13 cellular contexts compared by ENCODE assay signal in genomic region chr4:2691952-2692435, GRCh38.
DNase-seq lines count a peak whose midpoint lies in the region; ATAC-seq lines count a peak whose summit lies in the region.
"Had no signal": no experiment of that assay in that cellular context is flagged by ENCODE, and none has a peak within 500 bp of the region (broad histone marks: within the 10 kb centered on the region; RNA-seq: fewer than 3 reads in every experiment).

No MANE protein-coding gene starts in this region.

- no peak overlapping the region for H3K4me3 Mint-ChIP-seq in activated CD4-positive, alpha-beta memory T cell treated with anti-CD3 and anti-CD28 coated beads for 36 hours
- H3K4me3 Mint-ChIP-seq in activated CD4-positive, alpha-beta memory T cell treated with anti-CD3 and anti-CD28 coated beads, Interleukin-2, amount 10 ng/mL, durations not matched to agents 7 days and 5 days = no peak overlapping the region
- peak overlapping the region; percentile 34 to 86 (median 78) for H3K4me3 Mint-ChIP-seq in IgD-negative memory B cell
- peak overlapping the region; percentile 40 for H3K4me3 Mint-ChIP-seq in activated naive CD8-positive, alpha-beta T cell treated with anti-CD3 and anti-CD28 coated beads, Interleukin-2, amount 50 U/mL, for 24 hours

- peaks cover 50% of the 10 kb centered on the region for H3K36me3 Mint-ChIP-seq in activated CD4-positive, alpha-beta memory T cell treated with anti-CD3 and anti-CD28 coated beads for 36 hours
- H3K36me3 Mint-ChIP-seq in activated CD4-positive, alpha-beta memory T cell treated with anti-CD3 and anti-CD28 coated beads, Interleukin-2, amount 10 ng/mL, durations not matched to agents 7 days and 5 days (ENCODE audit: low read depth) = peaks cover 65% of the 10 kb centered on the region
- peaks cover 22% of the 10 kb centered on the region for H3K36me3 Mint-ChIP-seq in IgD-negative memory B cell
- peaks cover 63% of the 10 kb centered on the region for H3K36me3 Mint-ChIP-seq in activated naive CD8-positive, alpha-beta T cell treated with anti-CD3 and anti-CD28 coated beads, Interleukin-2, amount 50 U/mL, for 24 hours (ENCODE audit: low read depth)

- H3K9me3 Mint-ChIP-seq in activated CD4-positive, alpha-beta memory T cell treated with anti-CD3 and anti-CD28 coated beads for 36 hours = no peaks in the 10 kb centered on the region
- no peaks in the 10 kb centered on the region for H3K9me3 Mint-ChIP-seq in activated CD4-positive, alpha-beta memory T cell treated with anti-CD3 and anti-CD28 coated beads, Interleukin-2, amount 10 ng/mL, durations not matched to agents 7 days and 5 days
- no peaks in the 10 kb centered on the region for H3K9me3 Mint-ChIP-seq in IgD-negative memory B cell
- no peaks in the 10 kb centered on the region for H3K9me3 Mint-ChIP-seq in activated naive CD8-positive, alpha-beta T cell treated with anti-CD3 and anti-CD28 coated beads, Interleukin-2, amount 50 U/mL, for 24 hours

- peak; percentile 66 for DNase-seq in activated CD4-positive, alpha-beta memory T cell treated with anti-CD3 and anti-CD28 coated beads for 36 hours
- no peak for DNase-seq in activated CD4-positive, alpha-beta memory T cell treated with anti-CD3 and anti-CD28 coated beads, Interleukin-2, amount 10 ng/mL, durations not matched to agents 7 days and 5 days
- DNase-seq in activated naive CD8-positive, alpha-beta T cell treated with anti-CD3 and anti-CD28 coated beads, Interleukin-2, amount 50 U/mL, for 24 hours = peak; percentile 43
- DNase-seq in stimulated activated CD8-positive, alpha-beta memory T cell treated with anti-CD3 and anti-CD28 coated beads, Interleukin-4, amount 100 ng/mL, for 24 hours (ENCODE audit: low read depth) = peak; percentile 4
- DNase-seq in NCI-H2171 (lab: John Stamatoyannopoulos, UW) (no peak), HPDE6-E6E7 (ENCODE audit: extremely low spot score) (no peak), DMS79 (lab: John Stamatoyannopoulos, UW) (no peak)
- DNase-seq: ACHN; activated CD4-positive, CD25-positive, alpha-beta regulatory T cell treated with anti-CD3 and anti-CD28 coated beads, Interleukin-2, amount 50 U/mL, for 72 hours; heart right ventricle; NCI-H1092 treated with DMSO at 0.1 percent for 48 hours; NCI-H774 had no signal

- H3K27me3 Mint-ChIP-seq in activated CD4-positive, alpha-beta memory T cell treated with anti-CD3 and anti-CD28 coated beads for 36 hours = no peaks in the 10 kb centered on the region
- no peaks in the 10 kb centered on the region for H3K27me3 Mint-ChIP-seq in activated CD4-positive, alpha-beta memory T cell treated with anti-CD3 and anti-CD28 coated beads, Interleukin-2, amount 10 ng/mL, durations not matched to agents 7 days and 5 days
- no peaks in the 10 kb centered on the region for H3K27me3 Mint-ChIP-seq in IgD-negative memory B cell
- no peaks in the 10 kb centered on the region for H3K27me3 Mint-ChIP-seq in activated naive CD8-positive, alpha-beta T cell treated with anti-CD3 and anti-CD28 coated beads, Interleukin-2, amount 50 U/mL, for 24 hours

- peak overlapping the region; percentile 78 for H3K27ac Mint-ChIP-seq in activated CD4-positive, alpha-beta memory T cell treated with anti-CD3 and anti-CD28 coated beads for 36 hours
- H3K27ac Mint-ChIP-seq in activated CD4-positive, alpha-beta memory T cell treated with anti-CD3 and anti-CD28 coated beads, Interleukin-2, amount 10 ng/mL, durations not matched to agents 7 days and 5 days = no peak overlapping the region
- peak overlapping the region; percentile 89 to 93 (median 92) for H3K27ac Mint-ChIP-seq in IgD-negative memory B cell
- peak overlapping the region; percentile 96 for H3K27ac Mint-ChIP-seq in activated naive CD8-positive, alpha-beta T cell treated with anti-CD3 and anti-CD28 coated beads, Interleukin-2, amount 50 U/mL, for 24 hours

- CTCF ChIA-PET in activated CD4-positive, alpha-beta memory T cell treated with anti-CD3 and anti-CD28 coated beads for 36 hours (lab: Charles Lee) = interaction anchor here (0.7 kb wide), 1 partner anchor 32 kb away, joined by 3 read pairs; no protein-coding TSS in a partner anchor
- CTCF ChIA-PET in activated CD4-positive, alpha-beta memory T cell treated with anti-CD3 and anti-CD28 coated beads, Interleukin-2, amount 10 ng/mL, durations not matched to agents 7 days and 5 days (lab: Charles Lee) = no interaction called here

- peak; percentile 81 for ATAC-seq in activated naive CD8-positive, alpha-beta T cell treated with anti-CD3 and anti-CD28 coated beads, Interleukin-2, amount 50 U/mL, for 24 hours
- ATAC-seq: heart right ventricle had no signal

- intact Hi-C loops in activated CD4-positive, alpha-beta memory T cell treated with anti-CD3 and anti-CD28 coated beads for 36 hours (cut with micrococcal nuclease) = loop anchor here (1.0 kb wide), 1 partner anchor 54 kb away; no protein-coding TSS in a partner anchor

- POLR2A ChIA-PET in activated CD4-positive, alpha-beta memory T cell treated with anti-CD3 and anti-CD28 coated beads for 36 hours (lab: Charles Lee) = interaction anchor here (2.1 kb wide), 1 partner anchor 54 kb away, joined by 6 read pairs; no protein-coding TSS in a partner anchor
- POLR2A ChIA-PET in activated CD4-positive, alpha-beta memory T cell treated with anti-CD3 and anti-CD28 coated beads, Interleukin-2, amount 10 ng/mL, durations not matched to agents 7 days and 5 days (lab: Charles Lee) = no interaction called here

- peaks cover 25% of the 10 kb centered on the region for H3K4me1 Mint-ChIP-seq in activated CD4-positive, alpha-beta memory T cell treated with anti-CD3 and anti-CD28 coated beads for 36 hours (ENCODE audit: low read depth)
- H3K4me1 Mint-ChIP-seq in activated CD4-positive, alpha-beta memory T cell treated with anti-CD3 and anti-CD28 coated beads, Interleukin-2, amount 10 ng/mL, durations not matched to agents 7 days and 5 days = peaks cover 11% of the 10 kb centered on the region
- H3K4me1 Mint-ChIP-seq in IgD-negative memory B cell = peaks cover 48 to 64% (median 59%) of the 10 kb centered on the region in 3 donors
- H3K4me1 Mint-ChIP-seq in activated naive CD8-positive, alpha-beta T cell treated with anti-CD3 and anti-CD28 coated beads, Interleukin-2, amount 50 U/mL, for 24 hours = peaks cover 48% of the 10 kb centered on the region

Comparison
In these comparisons a context has a peak if more than half of its experiments do, and no peak if none do; other contexts are left out.
1. DNase-seq: peak in activated CD4-positive, alpha-beta memory T cell treated with anti-CD3 and anti-CD28 coated beads for 36 hours (single experiment), activated naive CD8-positive, alpha-beta T cell treated with anti-CD3 and anti-CD28 coated beads, Interleukin-2, amount 50 U/mL, for 24 hours (single experiment) and stimulated activated CD8-positive, alpha-beta memory T cell treated with anti-CD3 and anti-CD28 coated beads, Interleukin-4, amount 100 ng/mL, for 24 hours (single experiment); none in activated CD4-positive, alpha-beta memory T cell treated with anti-CD3 and anti-CD28 coated beads, Interleukin-2, amount 10 ng/mL, durations not matched to agents 7 days and 5 days (single experiment), NCI-H2171 (single experiment), HPDE6-E6E7 (single experiment) and DMS79 (single experiment).
2. H3K4me3 Mint-ChIP-seq: peak in IgD-negative memory B cell (4 of 4) and activated naive CD8-positive, alpha-beta T cell treated with anti-CD3 and anti-CD28 coated beads, Interleukin-2, amount 50 U/mL, for 24 hours (single experiment); none in activated CD4-positive, alpha-beta memory T cell treated with anti-CD3 and anti-CD28 coated beads for 36 hours (single experiment) and activated CD4-positive, alpha-beta memory T cell treated with anti-CD3 and anti-CD28 coated beads, Interleukin-2, amount 10 ng/mL, durations not matched to agents 7 days and 5 days (single experiment).